Comparison of ENCODE assay signal across 8 cellular contexts in the genomic region with DNA sequence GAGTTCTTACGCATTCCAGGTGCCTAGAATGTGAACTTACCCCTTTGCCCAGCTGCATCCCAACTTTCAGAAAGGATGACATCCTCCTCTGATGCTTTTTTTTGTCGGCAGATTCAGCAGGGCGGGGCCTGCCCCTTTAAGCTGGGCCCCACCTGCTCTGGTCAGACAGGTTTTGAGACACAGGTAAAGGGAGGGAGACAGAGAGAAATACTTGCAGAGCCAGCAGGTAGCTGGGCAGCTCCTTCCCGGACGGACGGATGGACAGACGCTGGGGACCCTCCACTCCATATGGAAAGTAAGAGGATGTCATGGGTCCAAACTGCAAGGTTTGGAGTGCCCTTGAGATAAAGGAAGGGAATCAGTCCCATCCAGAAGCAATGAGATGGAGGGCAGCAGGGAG. TPM values are rescaled to one million over a fixed set of nuclear protein-coding genes. Genes with fewer than 3 reads are reported as not detected.
DNase-seq lines count a peak whose midpoint lies in the region; ATAC-seq and TF ChIP-seq lines count a peak whose summit lies in the region.

A gene with protein sequence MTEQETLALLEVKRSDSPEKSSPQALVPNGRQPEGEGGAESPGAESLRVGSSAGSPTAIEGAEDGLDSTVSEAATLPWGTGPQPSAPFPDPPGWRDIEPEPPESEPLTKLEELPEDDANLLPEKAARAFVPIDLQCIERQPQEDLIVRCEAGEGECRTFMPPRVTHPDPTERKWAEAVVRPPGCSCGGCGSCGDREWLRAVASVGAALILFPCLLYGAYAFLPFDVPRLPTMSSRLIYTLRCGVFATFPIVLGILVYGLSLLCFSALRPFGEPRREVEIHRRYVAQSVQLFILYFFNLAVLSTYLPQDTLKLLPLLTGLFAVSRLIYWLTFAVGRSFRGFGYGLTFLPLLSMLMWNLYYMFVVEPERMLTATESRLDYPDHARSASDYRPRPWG (plus strand): TSS at position 214 of the 400 bp plus-strand sequence. CDS start 902 bp downstream, outside the sequence.

- peak within 1 kb of the TSS; percentile 94 for H3K4me2 ChIP-seq in fibroblast of lung (ENCODE audit: extremely low read depth, insufficient read depth, low read length)

- TF ChIP-seq CTCF in GM12875 (IDR thresholded peaks at IDR 0.05; ENCODE audit: borderline replicate concordance, insufficient read depth, low read depth, low read length) (no peak), RWPE2 (IDR thresholded peaks at IDR 0.05; ENCODE audit: poor library complexity, severe bottlenecking) (no peak), fibroblast of lung (conservative IDR thresholded peaks at IDR 0.05 in 1 of 2, IDR thresholded peaks at IDR 0.05 in 1 of 2; ENCODE audit: low read depth in 1 of 2, low read length in 2 of 2) (no peak), retinal pigment epithelial cell (conservative IDR thresholded peaks at IDR 0.05; ENCODE audit: low read depth, low read length) (no peak)

- peak; percentile 24; the same call in 1 of the 3 replicates for ATAC-seq in RWPE2 (ENCODE audit: low read depth)
- ATAC-seq in HG03097 (IDR thresholded peaks at IDR 0.05; ENCODE audit: low FRiP score, unreplicated experiment) = no peak
- no peak for ATAC-seq in GM18868 (IDR thresholded peaks at IDR 0.05; ENCODE audit: unreplicated experiment)

- no peaks in the 10 kb centered on the region for H3K27me3 ChIP-seq in RWPE2 (ENCODE audit: insufficient read depth, poor library complexity, severe bottlenecking)
- no peaks in the 10 kb centered on the region for H3K27me3 ChIP-seq in fibroblast of lung (ENCODE audit: control insufficient read depth, insufficient read depth, low read length)

- H3K4me1 ChIP-seq in RWPE2 (ENCODE audit: insufficient read depth, poor library complexity, severe bottlenecking) = peaks cover 14% of the 10 kb centered on the region
- H3K4me1 ChIP-seq in fibroblast of lung (ENCODE audit: control insufficient read depth, extremely low read depth, insufficient read depth, low read length) = peaks cover 5% of the 10 kb centered on the region

- DNase-seq in RWPE2 (ENCODE audit: low spot score) (no peak), fibroblast of lung (ENCODE audit: low read depth in 2 of 2) (no peak), retinal pigment epithelial cell (ENCODE audit: low read depth) (no peak), amygdala (lab: John Stamatoyannopoulos, UW) (no peak), 8988T (no peak)

- no peaks in the 10 kb centered on the region for H3K9me3 ChIP-seq in RWPE2 (ENCODE audit: severe bottlenecking)
- no peaks in the 10 kb centered on the region for H3K9me3 ChIP-seq in fibroblast of lung (ENCODE audit: control insufficient read depth, insufficient read depth, low read depth, low read length)

- peak within 1 kb of the TSS; percentile 34 for H3K9ac ChIP-seq in fibroblast of lung (ENCODE audit: insufficient read depth, low read length)

- peak within 1 kb of the TSS; percentile 72 for H2AFZ ChIP-seq in fibroblast of lung (ENCODE audit: low read length)

- H3K36me3 ChIP-seq in RWPE2 (ENCODE audit: low read depth) (peaks cover 35% of the 10 kb centered on the region), fibroblast of lung (ENCODE audit: control insufficient read depth, insufficient read depth, low read length) (peaks cover 7% of the 10 kb centered on the region)

- peaks cover 2% of the 10 kb centered on the region for H4K20me1 ChIP-seq in fibroblast of lung (ENCODE audit: control insufficient read depth, extremely low read depth, insufficient read depth, low read length)

- H3K4me3 ChIP-seq in GM12875 (ENCODE audit: low read depth, low read length) (peak within 1 kb of the TSS; percentile 91), RWPE2 (ENCODE audit: severe bottlenecking) (peak within 1 kb of the TSS; percentile 85), fibroblast of lung (replicated peaks in 1 of 4; ENCODE audit: control extremely low read depth in 1 of 4, insufficient read depth in 1 of 4, low read depth in 3 of 4, low read length in 4 of 4) (peak within 1 kb of the TSS; percentile 58 to 98 (median 79)), retinal pigment epithelial cell (ENCODE audit: low read length) (peak within 1 kb of the TSS; percentile 81)

- peaks cover 31% of the 10 kb centered on the region for H3K79me2 ChIP-seq in fibroblast of lung (ENCODE audit: control insufficient read depth, insufficient read depth, low read length)

- H3K27ac ChIP-seq in RWPE2 (ENCODE audit: poor library complexity, severe bottlenecking) (peak within 1 kb of the TSS; percentile 65), fibroblast of lung (ENCODE audit: insufficient read depth, low read length) (peak within 1 kb of the TSS; percentile 20)

RNA-seq across cellular contexts. Expression of the gene that starts here (rescaled TPM):
- 2.8 and 3.6 TPM in 2 replicates for total RNA-seq in fibroblast of lung
- 1.1 and 1.5 TPM in 2 replicates for polyA plus RNA-seq in fibroblast of lung
- polyA plus RNA-seq in fibroblast of lung (2012) = 2.6 and 3.0 TPM in 2 replicates
- polyA minus RNA-seq in fibroblast of lung (ENCODE audit: low replicate concordance) = 2.7 and 3.3 TPM in 2 replicates
